In genomic region chr17:43333438-43333943, GRCh38 we compare ENCODE assay signal across 1 cellular context.
A peak's percentile ranks its signal among the peaks of the same experiment; 100 is the strongest.
TF ChIP-seq lines count a peak whose summit lies in the region.

No MANE protein-coding gene starts in this region.

TF ChIP-seq in HepG2, 621 proteins besides CTCF, POLR2A, EP300 and RAD21 (continued from another document):
- TF ChIP-seq ZNF142 (CRISPR knock-in tag; IDR thresholded peaks at IDR 0.05) (peak; percentile 42; the same call in 1 of the 2 replicates), RAD51 (IDR thresholded peaks at IDR 0.05; ENCODE audit: borderline replicate concordance) (peak; percentile 96; the same call in 1 of the 2 replicates), SALL2 (CRISPR knock-in tag; IDR thresholded peaks at IDR 0.05) (no peak), USF2 (IDR thresholded peaks at IDR 0.05; ENCODE audit: low read depth, low read length) (peak; percentile 96), USF2 (CRISPR knock-in tag; IDR thresholded peaks at IDR 0.05; ENCODE audit: borderline replicate concordance) (no peak), RXRA (CRISPR knock-in tag; IDR thresholded peaks at IDR 0.05) (no peak), MYPOP (CRISPR knock-in tag; IDR thresholded peaks at IDR 0.05) (peak; percentile 34; the same call in 1 of the 2 replicates), SPEN (CRISPR knock-in tag; IDR thresholded peaks at IDR 0.05; ENCODE audit: low read depth) (peak; percentile 19; the same call in 1 of the 2 replicates), ZNF124 (CRISPR knock-in tag; IDR thresholded peaks at IDR 0.05) (0 out of 2 replicates have a peak, but pooled peaks have one; percentile 7), SNAPC5 (CRISPR knock-in tag; IDR thresholded peaks at IDR 0.05; ENCODE audit: borderline replicate concordance) (0 out of 2 replicates have a peak, but pooled peaks have one; percentile 1), ARID5B (CRISPR knock-in tag; IDR thresholded peaks at IDR 0.05) (0 out of 2 replicates have a peak, but pooled peaks have one; percentile 3), PHF21A (CRISPR knock-in tag; IDR thresholded peaks at IDR 0.05) (peak; percentile 67; the same call in 1 of the 2 replicates), ATF2 (CRISPR knock-in tag; IDR thresholded peaks at IDR 0.05) (0 out of 2 replicates have a peak, but pooled peaks have one; percentile 35), HNF4A (CRISPR knock-in tag; IDR thresholded peaks at IDR 0.05) (peak; percentile 64), NR2F6 (IDR thresholded peaks at IDR 0.05) (0 out of 2 replicates have a peak, but pooled peaks have one; percentile 19), NR2F6 (CRISPR knock-in tag; IDR thresholded peaks at IDR 0.05) (no peak), PAXIP1 (CRISPR knock-in tag; conservative IDR thresholded peaks at IDR 0.05) (0 out of 2 replicates have a peak, but pooled peaks have one; percentile 33), SUZ12 (IDR thresholded peaks at IDR 0.05; ENCODE audit: low read depth, low read length) (no peak), ZNF136 (CRISPR knock-in tag; IDR thresholded peaks at IDR 0.05; ENCODE audit: low read depth) (no peak), DNMT3B (CRISPR knock-in tag; conservative IDR thresholded peaks at IDR 0.05) (0 out of 2 replicates have a peak, but pooled peaks have one; percentile 19), BHLHE40 (IDR thresholded peaks at IDR 0.05; ENCODE audit: low read length) (peak; percentile 94; the same call in 1 of the 2 replicates), FOXK1 (CRISPR knock-in tag; IDR thresholded peaks at IDR 0.05; ENCODE audit: borderline replicate concordance, low read depth) (0 out of 2 replicates have a peak, but pooled peaks have one; percentile 8), TBX2 (CRISPR knock-in tag; IDR thresholded peaks at IDR 0.05; ENCODE audit: borderline replicate concordance) (no peak), EHMT2 (IDR thresholded peaks at IDR 0.05; ENCODE audit: borderline replicate concordance, low read depth, low read length) (0 out of 2 replicates have a peak, but pooled peaks have one; percentile 50), KDM5A (IDR thresholded peaks at IDR 0.05; ENCODE audit: borderline replicate concordance, low read length) (no peak), CEBPB (IDR thresholded peaks at IDR 0.05; ENCODE audit: borderline replicate concordance, low read depth, low read length) (peak; percentile 8; the same call in 1 of the 2 replicates), ZFP36L1 (CRISPR knock-in tag; IDR thresholded peaks at IDR 0.05) (peak; percentile 53; the same call in 1 of the 2 replicates), MAX (IDR thresholded peaks at IDR 0.05) (0 out of 2 replicates have a peak, but pooled peaks have one; percentile 2), ZNF501 (CRISPR knock-in tag; IDR thresholded peaks at IDR 0.05) (peak; percentile 80), JUND (CRISPR knock-in tag; IDR thresholded peaks at IDR 0.05) (0 out of 2 replicates have a peak, but pooled peaks have one; percentile 42)
